11 cellular contexts compared by ENCODE assay signal in genomic region chr19:41516257-41517167, GRCh38. TPM values are rescaled to one million over a fixed set of nuclear protein-coding genes. Genes with fewer than 3 reads are reported as not detected.
DNase-seq lines count a peak whose midpoint lies in the region; TF ChIP-seq lines count a peak whose summit lies in the region.
"Not testable (repeated sequence)": the region's sequence is repeated elsewhere in the genome, so short reads cannot be mapped to it uniquely, and the experiment has no call there.
"Had no signal": no experiment of that assay in that cellular context is flagged by ENCODE, and none has a peak within 500 bp of the region (broad histone marks: within the 10 kb centered on the region; RNA-seq: fewer than 3 reads in every experiment).

No MANE protein-coding gene starts in this region.

- H3K79me1 ChIP-seq in trophoblast cell (ENCODE audit: low read length), result not testable (repeated sequence)

- H3K18ac ChIP-seq in trophoblast cell (ENCODE audit: low read length), result not testable (repeated sequence)

- not testable (repeated sequence) for H4K20me1 ChIP-seq in OCI-LY3 (ENCODE audit: insufficient read depth, low read length)

- not testable (repeated sequence) for H3K36me3 ChIP-seq in OCI-LY3 (replicated peaks; ENCODE audit: low read depth, low read length); left ventricle myocardium inferior; trophoblast cell (ENCODE audit: control insufficient read depth in 1 of 2, insufficient read depth in 2 of 2, low read length in 2 of 2)

- not testable (repeated sequence) for H3K4ac ChIP-seq in trophoblast cell (ENCODE audit: low read depth, low read length)

- POLR2A ChIA-PET in activated CD4-positive, alpha-beta T cell treated with anti-CD3 and anti-CD28 coated beads, Interleukin-2, amount 10 ng/mL, durations not matched to agents 7 days and 5 days (lab: Charles Lee), result not testable (repeated sequence)

- H4K91ac ChIP-seq in trophoblast cell (ENCODE audit: low read depth, low read length), result not testable (repeated sequence)

- peaks cover 25% of the 10 kb centered on the region for H3K4me1 Mint-ChIP-seq in activated CD4-positive, alpha-beta T cell treated with anti-CD3 and anti-CD28 coated beads, Interleukin-2, amount 10 ng/mL, durations not matched to agents 7 days and 5 days

- not testable (repeated sequence) for H3K9me3 ChIP-seq in OCI-LY3 (ENCODE audit: insufficient read depth, low read length); left ventricle myocardium inferior (replicated peaks)
- H3K9me3 ChIP-seq in trophoblast cell (ENCODE audit: insufficient read depth, low read depth, low read length), result peaks cover 14% of the 10 kb centered on the region

- H4K8ac ChIP-seq in trophoblast cell (ENCODE audit: low read depth, low read length), result not testable (repeated sequence)

- not testable (repeated sequence) for H3K9me3 Mint-ChIP-seq in activated CD4-positive, alpha-beta T cell treated with anti-CD3 and anti-CD28 coated beads, Interleukin-2, amount 10 ng/mL, durations not matched to agents 7 days and 5 days

- not testable (repeated sequence) for H4K12ac ChIP-seq in trophoblast cell (ENCODE audit: low read depth, low read length)

- H3K27me3 Mint-ChIP-seq in activated CD4-positive, alpha-beta T cell treated with anti-CD3 and anti-CD28 coated beads, Interleukin-2, amount 10 ng/mL, durations not matched to agents 7 days and 5 days, result peaks cover 32% of the 10 kb centered on the region

- not testable (repeated sequence) for H3K14ac ChIP-seq in trophoblast cell (ENCODE audit: low read length)

- H3K4me1 ChIP-seq in OCI-LY3 (ENCODE audit: low read length) (peaks cover 35% of the 10 kb centered on the region), left ventricle myocardium inferior (peaks cover 16% of the 10 kb centered on the region)
- not testable (repeated sequence) for H3K4me1 ChIP-seq in trophoblast cell (ENCODE audit: control insufficient read depth in 1 of 2, insufficient read depth in 2 of 2, low read length in 2 of 2)

- H2BK120ac ChIP-seq in trophoblast cell (ENCODE audit: insufficient read depth, low read length, poor library complexity), result not testable (repeated sequence)

- H3K27ac ChIP-seq in OCI-LY3 (ENCODE audit: low read length) (peak overlapping the region; percentile 55), trophoblast cell (ENCODE audit: low read depth, low read length) (peak overlapping the region; percentile 33)
- not testable (repeated sequence) for H3K27ac ChIP-seq in left ventricle myocardium inferior (replicated peaks)

- H3K4me2 ChIP-seq in OCI-LY3 (ENCODE audit: low read length), result peak overlapping the region; percentile 92
- not testable (repeated sequence) for H3K4me2 ChIP-seq in trophoblast cell (ENCODE audit: low read length)

- not testable (repeated sequence) for H2AK5ac ChIP-seq in trophoblast cell (ENCODE audit: low read length)

- peaks cover 23% of the 10 kb centered on the region; the same call in 1 of the 2 replicates for H3K27me3 ChIP-seq in OCI-LY3 (ENCODE audit: low read depth, low read length)
- peaks cover 95% of the 10 kb centered on the region for H3K27me3 ChIP-seq in left ventricle myocardium inferior (ENCODE audit: low read depth)
- not testable (repeated sequence) for H3K27me3 ChIP-seq in trophoblast cell (ENCODE audit: insufficient read depth, low read length)

- WGBS in trophoblast cell (ENCODE audit: extremely low coverage, insufficient coverage, insufficient read length), result no CpG with 5 or more reads among the region's 22 CpGs

- H3K23ac ChIP-seq in trophoblast cell (ENCODE audit: low read length), result not testable (repeated sequence)

- DNase-seq in Kasumi-1 (lab: John Stamatoyannopoulos, UW) (peak; percentile 42 to 64), amniotic epithelial cell (ENCODE audit: low read depth) (peak; percentile 18), trophoblast cell (peak in 1 of 2 donors; percentile 63)
- DNase-seq in activated CD4-positive, alpha-beta T cell treated with anti-CD3 and anti-CD28 coated beads, Interleukin-2, amount 10 ng/mL, durations not matched to agents 7 days and 5 days, result peak; percentile 16
- DNase-seq in left ventricle myocardium inferior, result not testable (repeated sequence)

- H3K4me3 Mint-ChIP-seq in activated CD4-positive, alpha-beta T cell treated with anti-CD3 and anti-CD28 coated beads, Interleukin-2, amount 10 ng/mL, durations not matched to agents 7 days and 5 days, result not testable (repeated sequence)

- H3K4me3 ChIP-seq in GM08714 (ENCODE audit: low read length) (peak overlapping the region; percentile 65; the same call in 1 of the 2 replicates), OCI-LY3 (ENCODE audit: low read length) (peak overlapping the region; percentile 71)
- H3K4me3 ChIP-seq in left ventricle myocardium inferior; trophoblast cell (ENCODE audit: low read depth, low read length): not testable (repeated sequence)

- not testable (repeated sequence) for H3K36me3 Mint-ChIP-seq in activated CD4-positive, alpha-beta T cell treated with anti-CD3 and anti-CD28 coated beads, Interleukin-2, amount 10 ng/mL, durations not matched to agents 7 days and 5 days (ENCODE audit: low read depth)

- not testable (repeated sequence) for H2BK5ac ChIP-seq in trophoblast cell (ENCODE audit: low read depth, low read length, poor library complexity)

- not testable (repeated sequence) for H2BK12ac ChIP-seq in trophoblast cell (ENCODE audit: low read length)

- not testable (repeated sequence) for H3K79me2 ChIP-seq in OCI-LY3 (ENCODE audit: low read length); trophoblast cell (ENCODE audit: control insufficient read depth, insufficient read depth, low read length, poor library complexity)

- intact Hi-C loops in left ventricle myocardium inferior (cut with micrococcal nuclease), result not testable (repeated sequence)

- not testable (repeated sequence) for H3K27ac Mint-ChIP-seq in activated CD4-positive, alpha-beta T cell treated with anti-CD3 and anti-CD28 coated beads, Interleukin-2, amount 10 ng/mL, durations not matched to agents 7 days and 5 days

- TF ChIP-seq CTCF in OCI-LY3 (IDR thresholded peaks at IDR 0.05; ENCODE audit: low read depth, low read length) (peak; percentile 62), left ventricle myocardium inferior (IDR thresholded peaks at IDR 0.05; ENCODE audit: borderline replicate concordance) (peak; percentile 26)

- peak overlapping the region; percentile 58; the same call in 1 of the 2 replicates for H3K9ac ChIP-seq in OCI-LY3 (ENCODE audit: low read length)
- not testable (repeated sequence) for H3K9ac ChIP-seq in trophoblast cell (ENCODE audit: low read length)

- CTCF ChIA-PET in activated CD4-positive, alpha-beta T cell treated with anti-CD3 and anti-CD28 coated beads, Interleukin-2, amount 10 ng/mL, durations not matched to agents 7 days and 5 days (lab: Charles Lee), result not testable (repeated sequence)

- not testable (repeated sequence) for H2AFZ ChIP-seq in OCI-LY3 (ENCODE audit: low read depth, low read length); trophoblast cell (ENCODE audit: insufficient read depth, low read length, poor library complexity)

RNA-seq across cellular contexts. Expression of gene CEACAM21, which starts 59.5 kb away (rescaled TPM):
- 10 to 100 TPM; 72.0 to 78.3 TPM for total RNA-seq in activated CD4-positive, alpha-beta T cell treated with anti-CD3 and anti-CD28 coated beads, Interleukin-2, amount 10 ng/mL, durations not matched to agents 7 days and 5 days
- total RNA-seq in left ventricle myocardium inferior, result 0.60 TPM
- polyA plus RNA-seq in trophoblast cell (2013), result 0.03 and 0.08 TPM in 2 replicates
- total RNA-seq: HT-29, M059J, NCI-H460, renal cortical epithelial cell had no signal

Comparison
In these comparisons a context has a peak if more than half of its experiments do, and no peak if none do; other contexts are left out.
1. RNA of gene CEACAM21, which starts 59.5 kb away (total RNA-seq): 72.0 to 78.3 TPM in activated CD4-positive, alpha-beta T cell treated with anti-CD3 and anti-CD28 coated beads, Interleukin-2, amount 10 ng/mL, durations not matched to agents 7 days and 5 days; 0.60 TPM in left ventricle myocardium inferior (single experiment); every median in the first group is over 10 times any median in the second.